In genomic region chr6:16511048-16511660, GRCh38 we compare ENCODE assay signal across 8 cellular contexts.
DNase-seq lines count a peak whose midpoint lies in the region; ATAC-seq and TF ChIP-seq lines count a peak whose summit lies in the region.

No MANE protein-coding gene starts in this region.

- TF ChIP-seq EP300 in neural cell (conservative IDR thresholded peaks at IDR 0.05; ENCODE audit: poor library complexity, severe bottlenecking) = no peak

- no peak overlapping the region for H3K4me3 Mint-ChIP-seq in T-cell

- ATAC-seq in T-cell (replicated peaks in 1 of 4) (peak in 3 of 4 experiments; percentile 20 to 36 (median 26)), HG03521 (IDR thresholded peaks at IDR 0.05; ENCODE audit: unreplicated experiment) (no peak)

- no peak overlapping the region for H3K4me2 ChIP-seq in neural cell (ENCODE audit: low read length)

- no peaks in the 10 kb centered on the region for H3K27me3 Mint-ChIP-seq in T-cell

- H3K9me3 ChIP-seq in HEK293 (ENCODE audit: control insufficient read depth, insufficient read depth, low read depth, low read length) (no peaks in the 10 kb centered on the region), neural cell (ENCODE audit: low read length) (no peaks in the 10 kb centered on the region)

- peaks cover 45 to 49% (median 48%) of the 10 kb centered on the region in 3 donors for H3K4me1 Mint-ChIP-seq in T-cell

- H3K79me2 ChIP-seq in neural cell (replicated peaks; ENCODE audit: insufficient read depth, low read length) = no peaks in the 10 kb centered on the region

- no peak overlapping the region for H3K27ac ChIP-seq in HEK293 (ENCODE audit: extremely low read depth, low read depth, low read length)
- no peak overlapping the region for H3K27ac ChIP-seq in neural cell (ENCODE audit: low read length)

- H3K27me3 ChIP-seq in neural cell (ENCODE audit: insufficient read depth, low read depth, low read length) = no peaks in the 10 kb centered on the region

- H4K20me1 ChIP-seq in neural cell (ENCODE audit: insufficient read depth) = no peaks in the 10 kb centered on the region

- CTCF ChIA-PET in HEK293 (lab: Yijun Ruan, JAX) (interaction anchor here (0.5 to 8.4 kb wide), 48 partner anchors 9 to 1463 kb away, joined by 3 to 63 read pairs (median 4); partner anchors contain the start of gene ATXN1), T-cell (lab: Charles Lee) (interaction anchor here (0.5 to 1.6 kb wide), 13 partner anchors 12 to 260 kb away, joined by 3 to 8 read pairs (median 5); partner anchors contain the start of gene ATXN1 (in 1 of the 2))

- peaks cover 18% of the 10 kb centered on the region for H3K36me3 Mint-ChIP-seq in T-cell

- no peak overlapping the region for H3K9ac ChIP-seq in neural cell (ENCODE audit: low read length)

- H3K9me2 ChIP-seq in neural cell (ENCODE audit: insufficient read depth, low read length) = no peaks in the 10 kb centered on the region

- H3K4me3 ChIP-seq in HEK293 (ENCODE audit: low read depth, low read length) (no peak overlapping the region), epithelial cell of proximal tubule (ENCODE audit: low read depth, low read length) (no peak overlapping the region), neural cell (ENCODE audit: low read length) (no peak overlapping the region)

- POLR2A ChIA-PET in HEK293 (lab: Yijun Ruan, JAX) = interaction anchor here (1.8 kb wide), 1 partner anchor 251 kb away, joined by 4 read pairs; the partner anchor contains the start of gene ATXN1
- POLR2A ChIA-PET in T-cell (lab: Charles Lee) = interaction anchor here (0.6 to 0.7 kb wide), 5 partner anchors 27 to 446 kb away, joined by 3 read pairs; no protein-coding TSS in a partner anchor

- DNase-seq in COR-L47 (lab: John Stamatoyannopoulos, UW) (peak; percentile 51), T-cell (no peak), epithelial cell of proximal tubule (ENCODE audit: low read depth) (no peak), NCI-H1092 treated with DMSO at 0.1 percent for 48 hours (lab: John Stamatoyannopoulos, UW) (no peak), NCI-H2227 (lab: John Stamatoyannopoulos, UW; ENCODE audit: unreplicated experiment) (no peak)

- peak; percentile 47 for TF ChIP-seq RAD21 in neural cell (conservative IDR thresholded peaks at IDR 0.05)

- peaks cover 19% of the 10 kb centered on the region for H3K4me1 ChIP-seq in HEK293 (ENCODE audit: control insufficient read depth, insufficient read depth, low read length)

- H2AFZ ChIP-seq in neural cell (ENCODE audit: low read depth, low read length) = no peak overlapping the region

- peak; percentile 30; the same call in 1 of the 2 replicates for TF ChIP-seq CTCF in HEK293 (tag by site-specific recombination; IDR thresholded peaks at IDR 0.05)
- peak; percentile 82 for TF ChIP-seq CTCF in epithelial cell of proximal tubule (conservative IDR thresholded peaks at IDR 0.05; ENCODE audit: low read depth, low read length)
- peak; percentile 57 for TF ChIP-seq CTCF in neural cell (IDR thresholded peaks at IDR 0.05; ENCODE audit: poor library complexity, severe bottlenecking)

- H3K9me3 Mint-ChIP-seq in T-cell = no peaks in the 10 kb centered on the region

- peak overlapping the region; percentile 16 to 18 for H3K27ac Mint-ChIP-seq in T-cell

- H3K36me3 ChIP-seq in HEK293 (ENCODE audit: control insufficient read depth in 2 of 2, insufficient read depth in 1 of 2, low read length in 2 of 2) (no peaks in the 10 kb centered on the region), neural cell (ENCODE audit: insufficient read depth, low read length) (no peaks in the 10 kb centered on the region)

- H3F3A ChIP-seq in neural cell (ENCODE audit: insufficient read depth, low read length, poor library complexity, severe bottlenecking) = no peaks in the 10 kb centered on the region

TF ChIP-seq in HEK293, 187 proteins besides CTCF, POLR2A, EP300 and RAD21:
- TF ChIP-seq ZXDB (tag by site-specific recombination; IDR thresholded peaks at IDR 0.05) (no peak), ZNF654 (tag by site-specific recombination; IDR thresholded peaks at IDR 0.05; ENCODE audit: low read depth) (peak; percentile 20), ZBTB20 (tag by site-specific recombination; IDR thresholded peaks at IDR 0.05) (peak; percentile 42; the same call in 1 of the 2 replicates)

TF ChIP-seq in neural cell, 6 proteins besides CTCF, POLR2A, EP300 and RAD21:
- TF ChIP-seq TAF1 (IDR thresholded peaks at IDR 0.05; ENCODE audit: low read depth) = no peak
- no peak for TF ChIP-seq POLR2AphosphoS5 (IDR thresholded peaks at IDR 0.05)
- peak; percentile 53 for TF ChIP-seq SMC3 (conservative IDR thresholded peaks at IDR 0.05; ENCODE audit: poor library complexity)
- no peak for TF ChIP-seq EZH2 (IDR thresholded peaks at IDR 0.05; ENCODE audit: borderline replicate concordance, insufficient read depth, low read length, poor library complexity, severe bottlenecking)
- TF ChIP-seq REST (IDR thresholded peaks at IDR 0.05; ENCODE audit: borderline replicate concordance) = no peak
- TF ChIP-seq MXI1 (conservative IDR thresholded peaks at IDR 0.05; ENCODE audit: poor library complexity, severe bottlenecking) = no peak
TF ChIP-seq in neural cell: peak in this region for 1.

Comparison
In these comparisons a context has a peak if more than half of its experiments do, and no peak if none do; other contexts are left out.
1. CTCF ChIP-seq: peak in every context shown above with its lines; median percentile 82 in epithelial cell of proximal tubule; 57 in neural cell; 30 in HEK293.